Comparison of ENCODE assay signal across 15 cellular contexts in the genomic region with DNA sequence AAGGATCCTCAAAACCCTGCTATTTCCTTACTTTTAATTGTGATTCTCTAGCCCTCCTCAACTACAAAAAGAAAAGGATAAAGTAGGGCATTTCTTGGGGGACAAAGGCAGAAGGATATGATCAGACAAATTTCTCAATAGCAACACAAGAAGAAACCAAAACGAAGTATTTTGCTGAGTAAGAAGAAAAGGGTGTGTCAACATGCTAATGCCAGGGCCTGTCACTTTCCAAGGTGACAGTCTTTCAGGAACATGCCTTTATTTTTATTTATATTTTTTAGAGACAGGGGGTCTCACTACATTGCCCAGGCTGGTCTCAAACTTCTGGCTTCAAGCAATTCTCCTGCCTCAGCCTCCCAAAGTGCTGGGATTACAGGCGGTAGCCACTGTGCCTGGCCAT. TPM values are rescaled to one million over a fixed set of nuclear protein-coding genes. Genes with fewer than 3 reads are reported as not detected.
DNase-seq lines count a peak whose midpoint lies in the region; ATAC-seq and TF ChIP-seq lines count a peak whose summit lies in the region.
"Had no signal": no experiment of that assay in that cellular context is flagged by ENCODE, and none has a peak within 500 bp of the region (broad histone marks: within the 10 kb centered on the region; RNA-seq: fewer than 3 reads in every experiment).

No MANE protein-coding gene starts in this region.

- dilution Hi-C loops in mammary epithelial cell (cut with HindIII; ENCODE audit: low sequenced_read_pairs), result no loop called here

- peaks cover 30% of the 10 kb centered on the region for H3K36me3 Mint-ChIP-seq in activated CD8-positive, alpha-beta T cell treated with anti-CD3 and anti-CD28 coated beads for 36 hours (ENCODE audit: low read depth)
- peaks cover 49% of the 10 kb centered on the region for H3K36me3 Mint-ChIP-seq in activated CD8-positive, alpha-beta T cell treated with anti-CD3 and anti-CD28 coated beads, Interleukin-2, amount 10 ng/mL, durations not matched to agents 7 days and 5 days (ENCODE audit: low read depth)
- peaks cover 0 to 75% (median 21%) of the 10 kb centered on the region in 3 donors for H3K36me3 Mint-ChIP-seq in naive thymus-derived CD8-positive, alpha-beta T cell

- POLR2A ChIA-PET in activated CD8-positive, alpha-beta T cell treated with anti-CD3 and anti-CD28 coated beads for 36 hours (lab: Charles Lee), result interaction anchor here (1.5 kb wide), 1 partner anchor 44 kb away, joined by 3 read pairs; no protein-coding TSS in a partner anchor
- POLR2A ChIA-PET in activated CD8-positive, alpha-beta T cell treated with anti-CD3 and anti-CD28 coated beads, Interleukin-2, amount 10 ng/mL, durations not matched to agents 7 days and 5 days (lab: Charles Lee), result interaction anchor here (1.1 to 2.6 kb wide), 2 partner anchors 40 to 119 kb away, joined by 3 to 14 read pairs; a partner anchor contains a TSS
- POLR2A ChIA-PET in naive thymus-derived CD8-positive, alpha-beta T cell (lab: Charles Lee), result no interaction called here

- H3K4me2 ChIP-seq in mammary epithelial cell (ENCODE audit: insufficient read depth, low read depth, low read length) (no peak overlapping the region), osteoblast (ENCODE audit: insufficient read depth, low read length) (no peak overlapping the region)

- no peaks in the 10 kb centered on the region for H3K27me3 Mint-ChIP-seq in activated CD8-positive, alpha-beta T cell treated with anti-CD3 and anti-CD28 coated beads for 36 hours
- no peaks in the 10 kb centered on the region for H3K27me3 Mint-ChIP-seq in activated CD8-positive, alpha-beta T cell treated with anti-CD3 and anti-CD28 coated beads, Interleukin-2, amount 10 ng/mL, durations not matched to agents 7 days and 5 days (ENCODE audit: low read depth)
- H3K27me3 Mint-ChIP-seq in naive thymus-derived CD8-positive, alpha-beta T cell, result no peaks in the 10 kb centered on the region

- ATAC-seq in activated CD8-positive, alpha-beta T cell treated with anti-CD3 and anti-CD28 coated beads for 36 hours, result no peak
- no peak for ATAC-seq in activated CD8-positive, alpha-beta T cell treated with anti-CD3 and anti-CD28 coated beads, Interleukin-2, amount 10 ng/mL, durations not matched to agents 7 days and 5 days
- ATAC-seq in GM18861 (IDR thresholded peaks at IDR 0.05; ENCODE audit: unreplicated experiment), result no peak
- no peak for ATAC-seq in naive thymus-derived CD8-positive, alpha-beta T cell
- ATAC-seq: PC-3 had no signal

- 55% methylated on average over 2 of the region's 2 CpGs for WGBS in mammary epithelial cell (ENCODE audit: low coverage, missing lambda C conversion rate)

- H3K4me3 Mint-ChIP-seq in activated CD8-positive, alpha-beta T cell treated with anti-CD3 and anti-CD28 coated beads for 36 hours, result no peak overlapping the region
- no peak overlapping the region for H3K4me3 Mint-ChIP-seq in activated CD8-positive, alpha-beta T cell treated with anti-CD3 and anti-CD28 coated beads, Interleukin-2, amount 10 ng/mL, durations not matched to agents 7 days and 5 days
- no peak overlapping the region for H3K4me3 Mint-ChIP-seq in naive thymus-derived CD8-positive, alpha-beta T cell
- H3K4me3 Mint-ChIP-seq: CD14-positive monocyte had no signal

- in situ Hi-C loops in mammary epithelial cell (cut with MboI; ENCODE audit: low sequenced_read_pairs in 2 of 2), result no loop called here

- no peaks in the 10 kb centered on the region for H3K79me2 ChIP-seq in mammary epithelial cell (ENCODE audit: insufficient read depth, low read length)
- H3K79me2 ChIP-seq in osteoblast (ENCODE audit: insufficient read depth, low read length), result peaks cover 5% of the 10 kb centered on the region

- H3K4me1 Mint-ChIP-seq in activated CD8-positive, alpha-beta T cell treated with anti-CD3 and anti-CD28 coated beads for 36 hours (ENCODE audit: low read depth), result peaks cover 12% of the 10 kb centered on the region
- peaks cover 17% of the 10 kb centered on the region for H3K4me1 Mint-ChIP-seq in activated CD8-positive, alpha-beta T cell treated with anti-CD3 and anti-CD28 coated beads, Interleukin-2, amount 10 ng/mL, durations not matched to agents 7 days and 5 days (ENCODE audit: low read depth)
- peaks cover 0 to 4% (median 1%) of the 10 kb centered on the region in 4 donors for H3K4me1 Mint-ChIP-seq in naive thymus-derived CD8-positive, alpha-beta T cell

- BruUV-seq in mammary epithelial cell (replicated peaks; lab: Mats Ljungman, UMichigan), result no TSS peak

- H3K4me3 ChIP-seq in mammary epithelial cell (replicated peaks in 1 of 3; ENCODE audit: insufficient read depth in 1 of 3, low read depth in 2 of 3, low read length in 3 of 3) (no peak overlapping the region), osteoblast (ENCODE audit: insufficient read depth, low read length) (no peak overlapping the region)
- H3K4me3 ChIP-seq: HAP-1 had no signal

- H3K4me1 ChIP-seq in mammary epithelial cell (ENCODE audit: insufficient read depth, low read length) (peaks cover 26% of the 10 kb centered on the region), osteoblast (ENCODE audit: insufficient read depth, low read length) (no peaks in the 10 kb centered on the region)
- H3K4me1 ChIP-seq: Caco-2 had no signal

- no peak for TF ChIP-seq CTCF in activated CD8-positive, alpha-beta T cell treated with anti-CD3 and anti-CD28 coated beads for 36 hours (IDR thresholded peaks at IDR 0.05)
- TF ChIP-seq CTCF in mammary epithelial cell (conservative IDR thresholded peaks at IDR 0.05 in 1 of 2, IDR thresholded peaks at IDR 0.05 in 1 of 2; ENCODE audit: extremely low read depth in 1 of 2, insufficient read depth in 1 of 2, low read depth in 1 of 2, low read length in 2 of 2) (no peak), osteoblast (IDR thresholded peaks at IDR 0.05; ENCODE audit: extremely low read depth, low read depth, low read length) (no peak)

- H3K9me3 Mint-ChIP-seq in activated CD8-positive, alpha-beta T cell treated with anti-CD3 and anti-CD28 coated beads for 36 hours, result no peaks in the 10 kb centered on the region
- H3K9me3 Mint-ChIP-seq in activated CD8-positive, alpha-beta T cell treated with anti-CD3 and anti-CD28 coated beads, Interleukin-2, amount 10 ng/mL, durations not matched to agents 7 days and 5 days (ENCODE audit: insufficient read depth), result no peaks in the 10 kb centered on the region
- no peaks in the 10 kb centered on the region for H3K9me3 Mint-ChIP-seq in naive thymus-derived CD8-positive, alpha-beta T cell
- H3K9me3 Mint-ChIP-seq: CD14-positive monocyte had no signal

- H3K27ac Mint-ChIP-seq in activated CD8-positive, alpha-beta T cell treated with anti-CD3 and anti-CD28 coated beads for 36 hours, result peak overlapping the region; percentile 31
- H3K27ac Mint-ChIP-seq in activated CD8-positive, alpha-beta T cell treated with anti-CD3 and anti-CD28 coated beads, Interleukin-2, amount 10 ng/mL, durations not matched to agents 7 days and 5 days, result no peak overlapping the region
- H3K27ac Mint-ChIP-seq in naive thymus-derived CD8-positive, alpha-beta T cell, result peak overlapping the region in 1 of 10 donors; percentile 0

- CTCF ChIA-PET in activated CD8-positive, alpha-beta T cell treated with anti-CD3 and anti-CD28 coated beads for 36 hours (lab: Charles Lee), result interaction anchor here (1.3 to 4.4 kb wide), 5 partner anchors 11 to 120 kb away, joined by 4 to 30 read pairs (median 4); no protein-coding TSS in a partner anchor
- CTCF ChIA-PET in activated CD8-positive, alpha-beta T cell treated with anti-CD3 and anti-CD28 coated beads, Interleukin-2, amount 10 ng/mL, durations not matched to agents 7 days and 5 days (lab: Charles Lee), result interaction anchor here (0.5 to 2.6 kb wide), 12 partner anchors 8 to 208 kb away, joined by 3 to 10 read pairs (median 4); a partner anchor contains a TSS
- CTCF ChIA-PET in mammary epithelial cell (lab: Charles Lee; ENCODE audit: low non-redundant PET), result interaction anchor here (0.6 kb wide), 1 partner anchor 52 kb away, joined by 4 read pairs; no protein-coding TSS in a partner anchor

- intact Hi-C loops in activated CD8-positive, alpha-beta T cell treated with anti-CD3 and anti-CD28 coated beads for 36 hours (cut with micrococcal nuclease), result no loop called here
- intact Hi-C loops in mammary epithelial cell (cut with micrococcal nuclease), result no loop called here

- H4K20me1 ChIP-seq in mammary epithelial cell (ENCODE audit: insufficient read depth, low read length) (no peaks in the 10 kb centered on the region), osteoblast (ENCODE audit: insufficient read depth, low read length) (no peaks in the 10 kb centered on the region)

- H3K27ac ChIP-seq in mammary epithelial cell (ENCODE audit: insufficient read depth, low read depth, low read length) (peak overlapping the region; percentile 56), osteoblast (ENCODE audit: low read depth, low read length) (no peak overlapping the region)

- no peak overlapping the region for H3K9ac ChIP-seq in mammary epithelial cell (ENCODE audit: insufficient read depth, low read length)

- H3K36me3 ChIP-seq in mammary epithelial cell (ENCODE audit: insufficient read depth, low read length) (peaks cover 4% of the 10 kb centered on the region), osteoblast (ENCODE audit: insufficient read depth, low read length) (peaks cover 52% of the 10 kb centered on the region)

- DNase-seq in activated CD8-positive, alpha-beta T cell treated with anti-CD3 and anti-CD28 coated beads for 36 hours, result no peak
- DNase-seq in activated CD8-positive, alpha-beta T cell treated with anti-CD3 and anti-CD28 coated beads, Interleukin-2, amount 10 ng/mL, durations not matched to agents 7 days and 5 days, result no peak
- DNase-seq in OCI-M1 (lab: John Stamatoyannopoulos, UW) (peak; percentile 10), mammary epithelial cell (no peak), osteoblast (ENCODE audit: insufficient read length, low spot score, missing footprints) (peak; percentile 18), NCI-H146 (lab: John Stamatoyannopoulos, UW) (no peak)
- DNase-seq in naive thymus-derived CD8-positive, alpha-beta T cell, result no peak
- DNase-seq: 8988T, Caco-2, KBM-7, NCI-H1092, PC-3 had no signal

- no peak overlapping the region for H2AFZ ChIP-seq in mammary epithelial cell (ENCODE audit: low read depth, low read length)
- no peak overlapping the region for H2AFZ ChIP-seq in osteoblast (ENCODE audit: low read length)

- H3K27me3 ChIP-seq in mammary epithelial cell (ENCODE audit: insufficient read depth, low read length) (no peaks in the 10 kb centered on the region), osteoblast (ENCODE audit: insufficient read depth, low read length) (no peaks in the 10 kb centered on the region)

- no peaks in the 10 kb centered on the region for H3K9me3 ChIP-seq in mammary epithelial cell (replicated peaks; ENCODE audit: insufficient read depth, low read length)
- no peaks in the 10 kb centered on the region for H3K9me3 ChIP-seq in osteoblast (ENCODE audit: low read depth, low read length)
- H3K9me3 ChIP-seq: Caco-2, HAP-1 had no signal

RNA-seq across cellular contexts. Expression of a gene that starts 39.8 kb away (rescaled TPM):
- total RNA-seq in activated CD8-positive, alpha-beta T cell treated with anti-CD3 and anti-CD28 coated beads for 36 hours, result 100 to 1,000 TPM; 125 to 128 TPM
- 100 to 1,000 TPM; 145 to 148 TPM for total RNA-seq in activated CD8-positive, alpha-beta T cell treated with anti-CD3 and anti-CD28 coated beads, Interleukin-2, amount 10 ng/mL, durations not matched to agents 7 days and 5 days
- 10 to 100 TPM; 37.2 to 68.1 TPM for total RNA-seq in mammary epithelial cell
- 26.9 TPM for polyA plus RNA-seq in mammary epithelial cell
- 126 TPM for polyA minus RNA-seq in mammary epithelial cell
- 37.1 and 37.6 TPM in 2 replicates for total RNA-seq in osteoblast
- 10 to 100 TPM; 66.6 to 70.5 TPM for total RNA-seq in naive thymus-derived CD8-positive, alpha-beta T cell
- polyA plus RNA-seq in naive thymus-derived CD8-positive, alpha-beta T cell, result 10 to 100 TPM; 23.7 to 34.4 (median 29.4) TPM

RNA-seq across cellular contexts. Expression of a gene that starts 40.4 kb away (rescaled TPM):
- total RNA-seq in activated CD8-positive, alpha-beta T cell treated with anti-CD3 and anti-CD28 coated beads for 36 hours, result 1,000 to 10,000 TPM; 2,224 to 2,338 TPM
- 1,000 to 10,000 TPM; 1,520 to 1,553 TPM for total RNA-seq in activated CD8-positive, alpha-beta T cell treated with anti-CD3 and anti-CD28 coated beads, Interleukin-2, amount 10 ng/mL, durations not matched to agents 7 days and 5 days
- total RNA-seq in mammary epithelial cell, result 1,000 to 10,000 TPM in 1 of 2 donors, 100 to 1,000 TPM in 1; 216 to 1,018 TPM
- polyA plus RNA-seq in mammary epithelial cell, result 973 TPM
- polyA minus RNA-seq in mammary epithelial cell, result 602 TPM
- 217 and 232 TPM in 2 replicates for total RNA-seq in osteoblast
- 1,000 to 10,000 TPM; 1,109 to 1,141 TPM for total RNA-seq in naive thymus-derived CD8-positive, alpha-beta T cell
- polyA plus RNA-seq in naive thymus-derived CD8-positive, alpha-beta T cell, result 1,000 to 10,000 TPM in 1 of 3 donors, 100 to 1,000 TPM in 2; 932 to 1,177 (median 943) TPM

RNA-seq across cellular contexts. Expression of a gene that starts 51.3 kb away (rescaled TPM):
- total RNA-seq in activated CD8-positive, alpha-beta T cell treated with anti-CD3 and anti-CD28 coated beads for 36 hours, result 10 to 100 TPM; 20.1 to 23.9 TPM
- 10 to 100 TPM; 21.5 to 22.8 TPM for total RNA-seq in activated CD8-positive, alpha-beta T cell treated with anti-CD3 and anti-CD28 coated beads, Interleukin-2, amount 10 ng/mL, durations not matched to agents 7 days and 5 days
- total RNA-seq in mammary epithelial cell (10 to 100 TPM; 30.7 to 52.7 TPM), osteoblast (23.5 and 36.5 TPM in 2 replicates)
- 54.7 TPM for polyA plus RNA-seq in mammary epithelial cell
- 80.1 TPM for polyA minus RNA-seq in mammary epithelial cell
- 10 to 100 TPM; 21.0 to 22.0 TPM for total RNA-seq in naive thymus-derived CD8-positive, alpha-beta T cell
- 10 to 100 TPM; 15.4 to 23.6 (median 17.6) TPM for polyA plus RNA-seq in naive thymus-derived CD8-positive, alpha-beta T cell

Comparison
In these comparisons a context has a peak if more than half of its experiments do, and no peak if none do; other contexts are left out.
1. DNase-seq: peak in OCI-M1 (single experiment) and osteoblast (single experiment); none in activated CD8-positive, alpha-beta T cell treated with anti-CD3 and anti-CD28 coated beads for 36 hours (single experiment), activated CD8-positive, alpha-beta T cell treated with anti-CD3 and anti-CD28 coated beads, Interleukin-2, amount 10 ng/mL, durations not matched to agents 7 days and 5 days (single experiment), mammary epithelial cell (single experiment), NCI-H146 (single experiment) and naive thymus-derived CD8-positive, alpha-beta T cell (0 of 10).